In genomic region chr2:65877331-65877791, GRCh38 we compare ENCODE assay signal across 18 cellular contexts.
DNase-seq lines count a peak whose midpoint lies in the region; ATAC-seq lines count a peak whose summit lies in the region.
"Had no signal": no experiment of that assay in that cellular context is flagged by ENCODE, and none has a peak within 500 bp of the region (broad histone marks: within the 10 kb centered on the region; RNA-seq: fewer than 3 reads in every experiment).

No MANE protein-coding gene starts in this region.

- H3K4me1 ChIP-seq in adipocyte (ENCODE audit: control insufficient read depth, insufficient read depth, low read length): peaks cover 7% of the 10 kb centered on the region
- H3K4me1 ChIP-seq: body of pancreas, pancreas, upper lobe of right lung had no signal

- H3K9me3 ChIP-seq in adipocyte (ENCODE audit: control insufficient read depth, low read length): no peaks in the 10 kb centered on the region
- H3K9me3 ChIP-seq: body of pancreas, pancreas, upper lobe of right lung had no signal

- no peaks in the 10 kb centered on the region for H3K27me3 Mint-ChIP-seq in stimulated activated memory B cell treated with anti-CD40 and anti-IgM and Interleukin-4, amounts not matched to agents 10 μg/mL and 1 μg/mL and 100 μg/mL, for 72 hours
- H3K27me3 Mint-ChIP-seq: activated CD4-positive, alpha-beta T cell treated with anti-CD3 and anti-CD28 coated beads, Interleukin-2, amount 10 ng/mL, durations not matched to agents 24 days and 14 days; activated naive CD8-positive, alpha-beta T cell; activated T-helper 17 cell treated with anti-CD3 and anti-CD28 coated beads, Interleukin-2, amount 50 U/mL, for 72 hours; CD8-positive, alpha-beta memory T cell; T-helper 17 cell had no signal

- peaks cover 5% of the 10 kb centered on the region for H3K27me3 ChIP-seq in adipocyte (replicated peaks; ENCODE audit: control insufficient read depth, insufficient read depth, low read length)
- H3K27me3 ChIP-seq: body of pancreas, pancreas, upper lobe of right lung had no signal

- ATAC-seq in stimulated activated memory B cell treated with anti-CD40 and anti-IgM and Interleukin-4, amounts not matched to agents 10 μg/mL and 1 μg/mL and 100 μg/mL, for 72 hours: peak; percentile 28
- ATAC-seq in HG02588 (IDR thresholded peaks at IDR 0.05; ENCODE audit: unreplicated experiment): no peak
- ATAC-seq: activated T-helper 17 cell treated with anti-CD3 and anti-CD28 coated beads, Interleukin-2, amount 50 U/mL, for 72 hours; body of pancreas; pancreas; right cardiac atrium; T-helper 17 cell; upper lobe of right lung had no signal

- no peaks in the 10 kb centered on the region for H3K36me3 ChIP-seq in adipocyte (ENCODE audit: control insufficient read depth, insufficient read depth, low read length, severe bottlenecking)
- H3K36me3 ChIP-seq: pancreas, upper lobe of right lung had no signal

- H3K27ac Mint-ChIP-seq in stimulated activated memory B cell treated with anti-CD40 and anti-IgM and Interleukin-4, amounts not matched to agents 10 μg/mL and 1 μg/mL and 100 μg/mL, for 72 hours: no peak overlapping the region
- H3K27ac Mint-ChIP-seq: activated CD4-positive, alpha-beta T cell treated with anti-CD3 and anti-CD28 coated beads, Interleukin-2, amount 10 ng/mL, durations not matched to agents 24 days and 14 days; activated naive CD8-positive, alpha-beta T cell; activated T-helper 17 cell treated with anti-CD3 and anti-CD28 coated beads, Interleukin-2, amount 50 U/mL, for 72 hours; CD8-positive, alpha-beta memory T cell; naive B cell; T-helper 17 cell had no signal

- H3K9ac ChIP-seq in adipocyte (ENCODE audit: low read length): no peak overlapping the region

- no peaks in the 10 kb centered on the region for H3K36me3 Mint-ChIP-seq in stimulated activated memory B cell treated with anti-CD40 and anti-IgM and Interleukin-4, amounts not matched to agents 10 μg/mL and 1 μg/mL and 100 μg/mL, for 72 hours
- H3K36me3 Mint-ChIP-seq: activated naive CD8-positive, alpha-beta T cell; CD8-positive, alpha-beta memory T cell; naive B cell had no signal

- no peak overlapping the region for H3K4me3 ChIP-seq in adipocyte (ENCODE audit: low read length)
- H3K4me3 ChIP-seq: body of pancreas, pancreas, upper lobe of right lung had no signal

- peak; percentile 21 for DNase-seq in COLO829 (ENCODE audit: low spot score)
- peak; percentile 63 for DNase-seq in adipocyte (ENCODE audit: low read depth)
- DNase-seq in islet precursor cell: peak; percentile 92
- no peak for DNase-seq in T-helper 1 cell
- DNase-seq in LoVo (ENCODE audit: low spot score): no peak
- DNase-seq: activated CD4-positive, alpha-beta T cell treated with anti-CD3 and anti-CD28 coated beads, Interleukin-2, amount 10 ng/mL, durations not matched to agents 24 days and 14 days; body of pancreas; CD8-positive, alpha-beta memory T cell; DMS53; naive B cell; pancreas; right cardiac atrium; T-helper 17 cell; upper lobe of right lung had no signal

- H3K9me3 Mint-ChIP-seq in stimulated activated memory B cell treated with anti-CD40 and anti-IgM and Interleukin-4, amounts not matched to agents 10 μg/mL and 1 μg/mL and 100 μg/mL, for 72 hours: no peaks in the 10 kb centered on the region
- H3K9me3 Mint-ChIP-seq: activated CD4-positive, alpha-beta T cell treated with anti-CD3 and anti-CD28 coated beads, Interleukin-2, amount 10 ng/mL, durations not matched to agents 24 days and 14 days; CD8-positive, alpha-beta memory T cell; naive B cell had no signal

- no peak overlapping the region for H3K4me3 Mint-ChIP-seq in stimulated activated memory B cell treated with anti-CD40 and anti-IgM and Interleukin-4, amounts not matched to agents 10 μg/mL and 1 μg/mL and 100 μg/mL, for 72 hours
- H3K4me3 Mint-ChIP-seq: activated CD4-positive, alpha-beta T cell treated with anti-CD3 and anti-CD28 coated beads, Interleukin-2, amount 10 ng/mL, durations not matched to agents 24 days and 14 days; activated naive CD8-positive, alpha-beta T cell; activated T-helper 17 cell treated with anti-CD3 and anti-CD28 coated beads, Interleukin-2, amount 50 U/mL, for 72 hours; CD8-positive, alpha-beta memory T cell; naive B cell; T-helper 17 cell had no signal

- H3K4me1 Mint-ChIP-seq in stimulated activated memory B cell treated with anti-CD40 and anti-IgM and Interleukin-4, amounts not matched to agents 10 μg/mL and 1 μg/mL and 100 μg/mL, for 72 hours: no peaks in the 10 kb centered on the region
- H3K4me1 Mint-ChIP-seq: activated CD4-positive, alpha-beta T cell treated with anti-CD3 and anti-CD28 coated beads, Interleukin-2, amount 10 ng/mL, durations not matched to agents 24 days and 14 days; activated T-helper 17 cell treated with anti-CD3 and anti-CD28 coated beads, Interleukin-2, amount 50 U/mL, for 72 hours; CD8-positive, alpha-beta memory T cell; naive B cell; T-helper 17 cell had no signal

Comparison
In these comparisons a context has a peak if more than half of its experiments do, and no peak if none do; other contexts are left out.
1. DNase-seq: peak in COLO829 (single experiment), adipocyte (single experiment) and islet precursor cell (single experiment); none in T-helper 1 cell (0 of 5) and LoVo (single experiment).